ENCODE assay signal across 15 cellular contexts in the genomic region with DNA sequence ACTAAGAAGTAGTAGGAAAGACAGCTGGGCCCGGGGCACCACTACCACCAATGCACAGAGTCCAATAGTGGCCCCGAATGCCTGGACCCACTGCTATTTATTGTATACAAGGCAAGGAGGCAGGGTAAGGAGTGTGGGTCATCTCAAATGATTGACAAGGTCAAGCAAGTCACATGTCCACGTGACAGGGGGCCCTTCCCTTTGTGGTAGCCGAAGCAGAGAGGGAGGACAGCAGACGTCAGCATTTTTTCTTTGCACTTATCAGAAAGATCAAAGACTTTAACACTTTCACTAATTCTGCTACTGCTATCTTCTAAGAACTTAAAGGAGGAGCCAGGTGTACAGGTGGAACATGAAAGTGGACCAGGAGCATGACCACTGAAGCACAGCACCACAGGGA. TPM values are rescaled to one million over a fixed set of nuclear protein-coding genes. Genes with fewer than 3 reads are reported as not detected.
DNase-seq lines count a peak whose midpoint lies in the region; ATAC-seq and TF ChIP-seq lines count a peak whose summit lies in the region.
"Had no signal": no experiment of that assay in that cellular context is flagged by ENCODE, and none has a peak within 500 bp of the region (broad histone marks: within the 10 kb centered on the region; RNA-seq: fewer than 3 reads in every experiment).

No MANE protein-coding gene starts in this region.

- no peak for ATAC-seq in IMR-90 (ENCODE audit: low read depth)
- no peak for ATAC-seq in stimulated activated effector memory CD8-positive, alpha-beta T cell treated with anti-CD3 and anti-CD28 coated beads, Interleukin-12 subunit alpha, Interleukin-12 subunit beta, amount 100 ng/mL, for 72 hours
- ATAC-seq: CD8-positive, alpha-beta T cell had no signal

- H3K36me3 Mint-ChIP-seq in activated T-cell treated with anti-CD3 and anti-CD28 coated beads, Interleukin-2, amount 50 U/mL, for 24 hours (ENCODE audit: low read depth), result peaks cover 76% of the 10 kb centered on the region
- H3K36me3 Mint-ChIP-seq in endodermal cell (ENCODE audit: low read depth), result peaks cover 33% of the 10 kb centered on the region
- peaks cover 73% of the 10 kb centered on the region for H3K36me3 Mint-ChIP-seq in stimulated activated effector memory CD8-positive, alpha-beta T cell treated with anti-CD3 and anti-CD28 coated beads, Interleukin-12 subunit alpha, Interleukin-12 subunit beta, amount 100 ng/mL, for 72 hours

- peaks cover 22% of the 10 kb centered on the region for H3K36me3 ChIP-seq in IMR-90 (ENCODE audit: control insufficient read depth, insufficient read depth, low read length)
- peaks cover 22% of the 10 kb centered on the region for H3K36me3 ChIP-seq in endodermal cell (ENCODE audit: control insufficient read depth, insufficient read depth, low read length)
- H3K36me3 ChIP-seq: BE2C had no signal

- no peak for TF ChIP-seq RAD21 in IMR-90 (IDR thresholded peaks at IDR 0.05; ENCODE audit: low read length)

- peaks cover 14% of the 10 kb centered on the region for H4K20me1 ChIP-seq in IMR-90 (ENCODE audit: insufficient read depth, low read length)

- no peak overlapping the region for H3K4me2 ChIP-seq in IMR-90 (ENCODE audit: low read depth, low read length)

- no peak overlapping the region for H2AK9ac ChIP-seq in IMR-90 (replicated peaks; ENCODE audit: low read depth, low read length, poor library complexity)

- H3K27ac Mint-ChIP-seq in activated T-cell treated with anti-CD3 and anti-CD28 coated beads, Interleukin-2, amount 50 U/mL, for 24 hours, result peak overlapping the region; percentile 74
- peak overlapping the region; percentile 24 for H3K27ac Mint-ChIP-seq in endodermal cell
- H3K27ac Mint-ChIP-seq in stimulated activated effector memory CD8-positive, alpha-beta T cell treated with anti-CD3 and anti-CD28 coated beads, Interleukin-12 subunit alpha, Interleukin-12 subunit beta, amount 100 ng/mL, for 72 hours, result peak overlapping the region; percentile 52
- H3K27ac Mint-ChIP-seq: CD8-positive, alpha-beta T cell; HFFc6 had no signal

- H3K27ac ChIP-seq in IMR-90 (ENCODE audit: insufficient read depth, low read length), result no peak overlapping the region
- no peak overlapping the region for H3K27ac ChIP-seq in endodermal cell (ENCODE audit: low read depth, low read length)
- H3K27ac ChIP-seq: C4-2B had no signal

- no peak overlapping the region for H3K4me3 ChIP-seq in IMR-90 (ENCODE audit: insufficient read depth, low read depth, low read length)
- no peak overlapping the region for H3K4me3 ChIP-seq in endodermal cell (ENCODE audit: low read length)

- H3K4ac ChIP-seq in IMR-90 (ENCODE audit: low read depth, low read length), result no peak overlapping the region

- H3K9me1 ChIP-seq in IMR-90 (ENCODE audit: insufficient read depth, low read length), result peaks cover 5% of the 10 kb centered on the region; the same call in 1 of the 2 replicates

- no peak overlapping the region for H3K23ac ChIP-seq in IMR-90 (ENCODE audit: low read depth, low read length)

- 83% methylated on average over 1 of the region's 5 CpGs; no CpG with 5 or more reads in 1 of the 2 experiments for WGBS in IMR-90 (ENCODE audit: extremely low coverage in 2 of 2, insufficient read length in 1 of 2), 2 experiments
- WGBS in endodermal cell (ENCODE audit: insufficient coverage in 1 of 2, insufficient read length in 1 of 2), 2 experiments, result 88 to 94% methylated on average over 3 to 5 of the region's 5 CpGs

- H3K4me3 Mint-ChIP-seq in activated T-cell treated with anti-CD3 and anti-CD28 coated beads, Interleukin-2, amount 50 U/mL, for 24 hours, result no peak overlapping the region
- H3K4me3 Mint-ChIP-seq in endodermal cell, result no peak overlapping the region
- H3K4me3 Mint-ChIP-seq in stimulated activated effector memory CD8-positive, alpha-beta T cell treated with anti-CD3 and anti-CD28 coated beads, Interleukin-12 subunit alpha, Interleukin-12 subunit beta, amount 100 ng/mL, for 72 hours, result no peak overlapping the region
- H3K4me3 Mint-ChIP-seq: CD8-positive, alpha-beta T cell; HFFc6 had no signal

- H2BK15ac ChIP-seq in IMR-90 (ENCODE audit: low read depth, low read length), result no peak overlapping the region

- H3K9me3 ChIP-seq in IMR-90 (ENCODE audit: control insufficient read depth, insufficient read depth, low read length) (no peaks in the 10 kb centered on the region), endodermal cell (ENCODE audit: control insufficient read depth, low read length) (no peaks in the 10 kb centered on the region)
- H3K9me3 ChIP-seq: BE2C had no signal

- peaks cover 43% of the 10 kb centered on the region for H3K4me1 Mint-ChIP-seq in activated T-cell treated with anti-CD3 and anti-CD28 coated beads, Interleukin-2, amount 50 U/mL, for 24 hours (ENCODE audit: low read depth)
- no peaks in the 10 kb centered on the region for H3K4me1 Mint-ChIP-seq in endodermal cell
- peaks cover 27% of the 10 kb centered on the region for H3K4me1 Mint-ChIP-seq in stimulated activated effector memory CD8-positive, alpha-beta T cell treated with anti-CD3 and anti-CD28 coated beads, Interleukin-12 subunit alpha, Interleukin-12 subunit beta, amount 100 ng/mL, for 72 hours

- no peak overlapping the region for H2BK120ac ChIP-seq in IMR-90 (ENCODE audit: low read depth, low read length)

- H4K5ac ChIP-seq in IMR-90 (ENCODE audit: low read depth, low read length), result no peak overlapping the region

- in situ Hi-C loops in IMR-90 (cut with MboI; ENCODE audit: low sequenced_read_pairs), result no loop called here

- no peak overlapping the region for H2BK20ac ChIP-seq in IMR-90 (ENCODE audit: low read depth, low read length)

- H3K9ac ChIP-seq in IMR-90 (ENCODE audit: low read depth, low read length), result no peak overlapping the region
- H3K9ac ChIP-seq in endodermal cell (ENCODE audit: extremely low read depth, low read length, poor library complexity, severe bottlenecking), result no peak overlapping the region

- no peak for TF ChIP-seq CTCF in IMR-90 (conservative IDR thresholded peaks at IDR 0.05; ENCODE audit: low read depth, low read length)
- no peak for TF ChIP-seq CTCF in endodermal cell (conservative IDR thresholded peaks at IDR 0.05)

- H3K27me3 Mint-ChIP-seq in activated T-cell treated with anti-CD3 and anti-CD28 coated beads, Interleukin-2, amount 50 U/mL, for 24 hours, result no peaks in the 10 kb centered on the region
- no peaks in the 10 kb centered on the region for H3K27me3 Mint-ChIP-seq in endodermal cell (ENCODE audit: insufficient read depth)

- H2BK5ac ChIP-seq in IMR-90 (ENCODE audit: low read depth, low read length, poor library complexity, severe bottlenecking), result no peak overlapping the region

- BruUV-seq in IMR-90 (replicated peaks; lab: Mats Ljungman, UMichigan), result no TSS peak

- dilution Hi-C loops in IMR-90 (cut with HindIII; ENCODE audit: low sequenced_read_pairs, unreplicated experiment), result no loop called here

- no peak overlapping the region for H2AK5ac ChIP-seq in IMR-90 (ENCODE audit: low read depth, low read length)

- H4K8ac ChIP-seq in IMR-90 (ENCODE audit: low read depth in 2 of 2, low read length in 2 of 2), result no peak overlapping the region

- H3K79me1 ChIP-seq in IMR-90 (ENCODE audit: low read depth in 1 of 2, low read length in 2 of 2), result peaks cover 28 to 69% of the 10 kb centered on the region in 2 experiments

- no peak for DNase-seq in activated T-cell treated with anti-CD3 and anti-CD28 coated beads, Interleukin-2, amount 50 U/mL, for 24 hours
- DNase-seq in activated T-cell treated with anti-CD3 and anti-CD28 coated beads for 4 hours (no peak), IMR-90 (no peak), endodermal cell (no peak), A172 (ENCODE audit: low spot score) (no peak), DMS79 treated with DMSO at 0.1 percent for 48 hours (lab: John Stamatoyannopoulos, UW) (no peak), OCI-M2 (lab: John Stamatoyannopoulos, UW; ENCODE audit: unreplicated experiment) (no peak)
- no peak for DNase-seq in stimulated activated effector memory CD8-positive, alpha-beta T cell treated with anti-CD3 and anti-CD28 coated beads, Interleukin-12 subunit alpha, Interleukin-12 subunit beta, amount 100 ng/mL, for 72 hours (ENCODE audit: low spot score in 2 of 2)
- DNase-seq: 8988T; BE2C; CD8-positive, alpha-beta T cell; DMS53; HCEC 1CT; HFFc6 had no signal

- H4K91ac ChIP-seq in IMR-90 (ENCODE audit: insufficient read depth, low read depth, low read length), result no peak overlapping the region

- H3K27me3 ChIP-seq in IMR-90 (ENCODE audit: control insufficient read depth, insufficient read depth, low read length) (no peaks in the 10 kb centered on the region), endodermal cell (ENCODE audit: control insufficient read depth, insufficient read depth, low read length, poor library complexity, severe bottlenecking) (no peaks in the 10 kb centered on the region)
- H3K27me3 ChIP-seq: BE2C had no signal

- H3K9me3 Mint-ChIP-seq in activated T-cell treated with anti-CD3 and anti-CD28 coated beads, Interleukin-2, amount 50 U/mL, for 24 hours, result no peaks in the 10 kb centered on the region
- no peaks in the 10 kb centered on the region for H3K9me3 Mint-ChIP-seq in endodermal cell
- no peaks in the 10 kb centered on the region for H3K9me3 Mint-ChIP-seq in stimulated activated effector memory CD8-positive, alpha-beta T cell treated with anti-CD3 and anti-CD28 coated beads, Interleukin-12 subunit alpha, Interleukin-12 subunit beta, amount 100 ng/mL, for 72 hours
- H3K9me3 Mint-ChIP-seq: CD8-positive, alpha-beta T cell; HFFc6 had no signal

- H3K4me1 ChIP-seq in IMR-90 (ENCODE audit: control insufficient read depth, insufficient read depth, low read length) (peaks cover 6% of the 10 kb centered on the region), endodermal cell (ENCODE audit: control insufficient read depth, insufficient read depth, low read length) (no peaks in the 10 kb centered on the region)
- H3K4me1 ChIP-seq: BE2C had no signal

- CTCF ChIA-PET in IMR-90 (lab: Yijun Ruan, JAX), result no interaction called here

- TF ChIP-seq POLR2A in IMR-90 (IDR thresholded peaks at IDR 0.05; ENCODE audit: low read depth, low read length), result no peak

- H3K56ac ChIP-seq in IMR-90 (ENCODE audit: extremely low read depth, insufficient read depth, low read length), result no peak overlapping the region

- POLR2A ChIA-PET in IMR-90 (lab: Charles Lee; ENCODE audit: unreplicated experiment), result no interaction called here

- no peak overlapping the region for H3K18ac ChIP-seq in IMR-90 (ENCODE audit: low read depth, low read length)

- no peak overlapping the region for H2AFZ ChIP-seq in IMR-90 (replicated peaks; ENCODE audit: low read length, poor library complexity)

- intact Hi-C loops in IMR-90 (cut with micrococcal nuclease), result no loop called here

- H3K14ac ChIP-seq in IMR-90 (replicated peaks; ENCODE audit: low read depth, low read length), result no peak overlapping the region

RNA-seq across cellular contexts. Expression of gene VPS53, which starts 6.5 kb away (rescaled TPM):
- total RNA-seq in IMR-90 (2012; rRNA removed), result 31.0 and 32.8 TPM in 2 replicates
- 19.3 and 23.4 TPM in 2 replicates for polyA plus RNA-seq in IMR-90 (2012; rRNA removed)
- 6.8 and 8.5 TPM in 2 replicates for polyA plus RNA-seq in IMR-90 (2012; cell fraction: cytosol; rRNA removed)
- polyA plus RNA-seq in IMR-90 (2012; cell fraction: nucleus; rRNA removed; ENCODE audit: low replicate concordance), result 14.4 and 19.3 TPM in 2 replicates
- total RNA-seq in endodermal cell, result 10 to 100 TPM; 59.8 to 63.2 TPM
- 38.0 TPM for polyA plus RNA-seq in endodermal cell (2013, experiment 1 of 2)
- 39.8 TPM for polyA plus RNA-seq in endodermal cell (2013, experiment 2 of 2)
- 13.9 and 15.2 TPM in 2 replicates for total RNA-seq in A172 (2014; rRNA removed; shearing (Covaris generic))

RNA-seq across cellular contexts. Expression of gene TLCD3A, which starts 24.3 kb away (rescaled TPM):
- 14.4 and 15.2 TPM in 2 replicates for total RNA-seq in IMR-90 (2012; rRNA removed)
- polyA plus RNA-seq in IMR-90 (2012; rRNA removed), result 33.3 and 35.0 TPM in 2 replicates
- polyA plus RNA-seq in IMR-90 (2012; cell fraction: cytosol; rRNA removed), result 23.3 and 36.1 TPM in 2 replicates
- polyA plus RNA-seq in IMR-90 (2012; cell fraction: nucleus; rRNA removed; ENCODE audit: low replicate concordance), result 19.6 and 20.6 TPM in 2 replicates
- 10 to 100 TPM; 16.6 to 28.8 TPM for total RNA-seq in endodermal cell
- polyA plus RNA-seq in endodermal cell (2013, experiment 1 of 2), result 17.4 TPM
- polyA plus RNA-seq in endodermal cell (2013, experiment 2 of 2), result 21.0 TPM
- total RNA-seq in A172 (2014; rRNA removed; shearing (Covaris generic)), result 34.9 and 37.7 TPM in 2 replicates

RNA-seq across cellular contexts. Expression of gene GEMIN4, which starts 43.9 kb away (rescaled TPM):
- total RNA-seq in IMR-90 (2012; rRNA removed), result 13.9 and 16.5 TPM in 2 replicates
- polyA plus RNA-seq in IMR-90 (2012; rRNA removed), result 18.3 and 20.4 TPM in 2 replicates
- 13.6 and 16.5 TPM in 2 replicates for polyA plus RNA-seq in IMR-90 (2012; cell fraction: cytosol; rRNA removed)
- 29.9 and 42.3 TPM in 2 replicates for polyA plus RNA-seq in IMR-90 (2012; cell fraction: nucleus; rRNA removed; ENCODE audit: low replicate concordance)
- total RNA-seq in endodermal cell, result 10 to 100 TPM; 30.3 to 36.2 TPM
- 27.3 TPM for polyA plus RNA-seq in endodermal cell (2013, experiment 1 of 2)
- polyA plus RNA-seq in endodermal cell (2013, experiment 2 of 2), result 24.4 TPM
- total RNA-seq in A172 (2014; rRNA removed; shearing (Covaris generic)), result 17.9 and 24.0 TPM in 2 replicates

Comparison
In these comparisons a context has a peak if more than half of its experiments do, and no peak if none do; other contexts are left out.
1. H3K27ac Mint-ChIP-seq: peak in every context shown above with its lines; median percentile 74 in activated T-cell treated with anti-CD3 and anti-CD28 coated beads, Interleukin-2, amount 50 U/mL, for 24 hours; 52 in stimulated activated effector memory CD8-positive, alpha-beta T cell treated with anti-CD3 and anti-CD28 coated beads, Interleukin-12 subunit alpha, Interleukin-12 subunit beta, amount 100 ng/mL, for 72 hours; 24 in endodermal cell.